ENCODE assay signal across 15 cellular contexts in genomic region chr12:42396473-42397259, GRCh38.
DNase-seq lines count a peak whose midpoint lies in the region; ATAC-seq and TF ChIP-seq lines count a peak whose summit lies in the region.
"Had no signal": no experiment of that assay in that cellular context is flagged by ENCODE, and none has a peak within 500 bp of the region (broad histone marks: within the 10 kb centered on the region; RNA-seq: fewer than 3 reads in every experiment).

No MANE protein-coding gene starts in this region.

- H3K27ac ChIP-seq in neural progenitor cell, result no peak overlapping the region
- no peak overlapping the region for H3K27ac ChIP-seq in brain microvascular endothelial cell
- H3K27ac ChIP-seq: left ventricle myocardium inferior, thyroid gland had no signal

- H3K9me3 ChIP-seq in neural progenitor cell (ENCODE audit: low read depth), result no peaks in the 10 kb centered on the region
- H3K9me3 ChIP-seq: left ventricle myocardium inferior, thyroid gland had no signal

- TF ChIP-seq CTCF in neural progenitor cell (IDR thresholded peaks at IDR 0.05) (no peak), brain microvascular endothelial cell (IDR thresholded peaks at IDR 0.05; ENCODE audit: low read depth, low read length, missing control alignments) (no peak)

- no peaks in the 10 kb centered on the region for H3K79me2 ChIP-seq in neural progenitor cell (ENCODE audit: low read depth)

- no peak overlapping the region for H3K4me3 Mint-ChIP-seq in activated naive CD8-positive, alpha-beta T cell
- no peak overlapping the region for H3K4me3 Mint-ChIP-seq in neural progenitor cell
- H3K4me3 Mint-ChIP-seq: dendritic cell treated with granulocyte-macrophage colony-stimulating factor and Interleukin-4, amounts not matched to agents 40 ng/mL and 50 ng/mL, for 4 days had no signal

- no peaks in the 10 kb centered on the region for H3F3A ChIP-seq in neural progenitor cell (ENCODE audit: low read depth)

- no peaks in the 10 kb centered on the region for H3K27me3 ChIP-seq in neural progenitor cell
- no peaks in the 10 kb centered on the region for H3K27me3 ChIP-seq in brain microvascular endothelial cell (replicated peaks)
- H3K27me3 ChIP-seq: thyroid gland had no signal

- no peak overlapping the region for H3K4me2 ChIP-seq in neural progenitor cell

- no peaks in the 10 kb centered on the region for H3K9me3 Mint-ChIP-seq in activated naive CD8-positive, alpha-beta T cell (ENCODE audit: low read depth)
- no peaks in the 10 kb centered on the region for H3K9me3 Mint-ChIP-seq in neural progenitor cell
- H3K9me3 Mint-ChIP-seq: dendritic cell treated with granulocyte-macrophage colony-stimulating factor and Interleukin-4, amounts not matched to agents 40 ng/mL and 50 ng/mL, for 4 days had no signal

- H3K4me1 ChIP-seq in neural progenitor cell, result no peaks in the 10 kb centered on the region
- H3K4me1 ChIP-seq: thyroid gland had no signal

- H2AFZ ChIP-seq in neural progenitor cell (replicated peaks), result no peak overlapping the region

- H3K27me3 Mint-ChIP-seq in activated naive CD8-positive, alpha-beta T cell, result no peaks in the 10 kb centered on the region
- no peaks in the 10 kb centered on the region for H3K27me3 Mint-ChIP-seq in neural progenitor cell (ENCODE audit: insufficient read depth, low read depth)
- H3K27me3 Mint-ChIP-seq: dendritic cell treated with granulocyte-macrophage colony-stimulating factor and Interleukin-4, amounts not matched to agents 40 ng/mL and 50 ng/mL, for 4 days had no signal

- H3K27ac Mint-ChIP-seq in activated naive CD8-positive, alpha-beta T cell, result peak overlapping the region; percentile 22
- H3K27ac Mint-ChIP-seq in neural progenitor cell, result peak overlapping the region; percentile 68
- H3K27ac Mint-ChIP-seq: dendritic cell treated with granulocyte-macrophage colony-stimulating factor and Interleukin-4, amounts not matched to agents 40 ng/mL and 50 ng/mL, for 4 days had no signal

- no peak overlapping the region for H3K4me3 ChIP-seq in neural progenitor cell
- no peak overlapping the region for H3K4me3 ChIP-seq in brain microvascular endothelial cell (ENCODE audit: low read depth, low read length)
- H3K4me3 ChIP-seq: left ventricle myocardium inferior, thyroid gland had no signal

- in situ Hi-C loops in brain microvascular endothelial cell (cut with HindIII; ENCODE audit: low pct_ligation_motif_present, low sequenced_read_pairs), result no loop called here

- H3K9ac ChIP-seq in neural progenitor cell, result no peak overlapping the region

- peaks cover 11% of the 10 kb centered on the region for H3K36me3 Mint-ChIP-seq in activated naive CD8-positive, alpha-beta T cell
- peaks cover 12% of the 10 kb centered on the region for H3K36me3 Mint-ChIP-seq in neural progenitor cell

- H3K4me1 Mint-ChIP-seq in activated naive CD8-positive, alpha-beta T cell (ENCODE audit: low read depth), result peaks cover 2% of the 10 kb centered on the region
- no peaks in the 10 kb centered on the region for H3K4me1 Mint-ChIP-seq in neural progenitor cell

- DNase-seq in neural progenitor cell (ENCODE audit: low spot score), result no peak
- no peak for DNase-seq in brain microvascular endothelial cell
- DNase-seq in DMS114 treated with DMSO at 0.1 percent for 48 hours (lab: John Stamatoyannopoulos, UW; ENCODE audit: unreplicated experiment), result no peak
- DNase-seq: activated CD4-positive, CD25-positive, alpha-beta regulatory T cell treated with anti-CD3 and anti-CD28 coated beads, Interleukin-2, amount 50 U/mL, for 72 hours; C1 segment of cervical spinal cord; left ventricle myocardium inferior; NCI-H2029 treated with DMSO at 0.1 percent for 48 hours; NCI-H82; stimulated activated CD4-positive, alpha-beta T cell treated with anti-CD3 and anti-CD28 coated beads, Interleukin-1b, Interleukin-23, amount 100 ng/mL, for 48 hours; thyroid gland had no signal

- ATAC-seq in GM18517 (IDR thresholded peaks at IDR 0.05; ENCODE audit: unreplicated experiment) (peak; percentile 65), HG02642 (IDR thresholded peaks at IDR 0.05; ENCODE audit: poor library complexity, unreplicated experiment) (peak; percentile 48), SK-N-SH treated with all-trans-retinoic acid at 6 μM for 48 hours (no peak)

- H3K36me3 ChIP-seq in neural progenitor cell (peaks cover 25% of the 10 kb centered on the region), brain microvascular endothelial cell (replicated peaks) (peaks cover 8% of the 10 kb centered on the region)

- H4K20me1 ChIP-seq in neural progenitor cell (ENCODE audit: low read depth), result no peaks in the 10 kb centered on the region

TF ChIP-seq in SK-N-SH treated with all-trans-retinoic acid at 6 μM for 48 hours, 23 proteins besides CTCF, POLR2A, EP300 and RAD21:
- TF ChIP-seq, protein P1, sequence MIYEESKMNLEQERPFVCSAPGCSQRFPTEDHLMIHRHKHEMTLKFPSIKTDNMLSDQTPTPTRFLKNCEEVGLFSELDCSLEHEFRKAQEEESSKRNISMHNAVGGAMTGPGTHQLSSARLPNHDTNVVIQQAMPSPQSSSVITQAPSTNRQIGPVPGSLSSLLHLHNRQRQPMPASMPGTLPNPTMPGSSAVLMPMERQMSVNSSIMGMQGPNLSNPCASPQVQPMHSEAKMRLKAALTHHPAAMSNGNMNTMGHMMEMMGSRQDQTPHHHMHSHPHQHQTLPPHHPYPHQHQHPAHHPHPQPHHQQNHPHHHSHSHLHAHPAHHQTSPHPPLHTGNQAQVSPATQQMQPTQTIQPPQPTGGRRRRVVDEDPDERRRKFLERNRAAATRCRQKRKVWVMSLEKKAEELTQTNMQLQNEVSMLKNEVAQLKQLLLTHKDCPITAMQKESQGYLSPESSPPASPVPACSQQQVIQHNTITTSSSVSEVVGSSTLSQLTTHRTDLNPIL (CRISPR knock-in tag; IDR thresholded peaks at IDR 0.05; ENCODE audit: low read depth), result no peak
- TF ChIP-seq ESRRG (CRISPR knock-in tag; IDR thresholded peaks at IDR 0.05) (no peak), GLIS3 (CRISPR knock-in tag; IDR thresholded peaks at IDR 0.05) (no peak), ZNF565 (CRISPR knock-in tag; conservative IDR thresholded peaks at IDR 0.05; ENCODE audit: low read depth) (no peak), ARNTL (CRISPR knock-in tag; IDR thresholded peaks at IDR 0.05; ENCODE audit: borderline replicate concordance, low read depth) (no peak)
